1 cellular context compared by ENCODE assay signal in the genomic region with DNA sequence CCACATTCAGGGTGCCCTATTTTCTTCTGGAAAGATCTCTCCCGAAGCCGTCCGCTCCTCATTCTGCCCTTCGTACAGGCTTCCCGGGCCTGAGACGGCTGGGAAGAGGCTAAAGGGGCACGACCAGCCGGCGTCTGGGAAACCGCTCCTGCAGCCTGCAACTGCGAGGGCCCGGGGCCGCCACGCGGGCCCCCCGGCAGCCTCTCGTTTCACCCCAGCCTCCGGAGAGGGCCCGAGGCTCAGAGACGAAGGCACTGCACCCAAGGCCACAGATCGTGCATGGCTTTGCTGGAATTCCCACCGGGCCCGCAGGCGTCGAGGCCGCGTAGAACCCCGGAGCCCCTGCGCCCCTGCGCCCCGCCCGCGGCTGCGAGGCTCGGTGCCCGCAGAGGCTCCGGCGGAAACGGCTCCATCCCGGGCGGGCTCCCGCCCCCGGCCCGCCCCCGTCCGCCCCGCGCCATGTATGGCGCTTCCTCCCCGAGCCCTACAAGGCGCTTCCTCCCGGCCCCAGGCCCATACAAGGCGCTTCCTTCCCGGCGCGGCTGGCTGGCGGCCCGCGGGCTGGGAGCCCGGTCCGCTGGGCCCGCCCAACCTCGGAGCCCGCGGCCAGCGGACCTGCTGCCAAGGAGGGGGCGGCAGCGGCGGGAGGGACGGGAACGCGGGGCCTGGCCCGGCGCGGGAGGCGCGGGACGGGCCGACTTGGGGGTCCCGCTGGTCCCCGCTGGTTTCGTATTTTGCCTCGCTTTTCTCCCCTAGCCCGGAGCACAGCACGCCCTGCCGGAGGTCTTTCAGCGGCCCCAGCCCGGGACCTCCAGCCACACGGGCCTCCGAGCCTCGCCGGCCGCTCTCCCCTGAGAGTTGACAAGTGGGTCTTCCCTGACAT.
A peak's percentile ranks its signal among the peaks of the same experiment; 100 is the strongest.
TF ChIP-seq lines count a peak whose summit lies in the region.

No MANE protein-coding gene starts in this region.

TF ChIP-seq in HepG2, 621 proteins besides CTCF, POLR2A, EP300 and RAD21 (continued from another document and continues in another):
- TF ChIP-seq, protein P1, sequence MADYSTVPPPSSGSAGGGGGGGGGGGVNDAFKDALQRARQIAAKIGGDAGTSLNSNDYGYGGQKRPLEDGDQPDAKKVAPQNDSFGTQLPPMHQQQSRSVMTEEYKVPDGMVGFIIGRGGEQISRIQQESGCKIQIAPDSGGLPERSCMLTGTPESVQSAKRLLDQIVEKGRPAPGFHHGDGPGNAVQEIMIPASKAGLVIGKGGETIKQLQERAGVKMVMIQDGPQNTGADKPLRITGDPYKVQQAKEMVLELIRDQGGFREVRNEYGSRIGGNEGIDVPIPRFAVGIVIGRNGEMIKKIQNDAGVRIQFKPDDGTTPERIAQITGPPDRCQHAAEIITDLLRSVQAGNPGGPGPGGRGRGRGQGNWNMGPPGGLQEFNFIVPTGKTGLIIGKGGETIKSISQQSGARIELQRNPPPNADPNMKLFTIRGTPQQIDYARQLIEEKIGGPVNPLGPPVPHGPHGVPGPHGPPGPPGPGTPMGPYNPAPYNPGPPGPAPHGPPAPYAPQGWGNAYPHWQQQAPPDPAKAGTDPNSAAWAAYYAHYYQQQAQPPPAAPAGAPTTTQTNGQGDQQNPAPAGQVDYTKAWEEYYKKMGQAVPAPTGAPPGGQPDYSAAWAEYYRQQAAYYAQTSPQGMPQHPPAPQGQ (CRISPR knock-in tag; IDR thresholded peaks at IDR 0.05; ENCODE audit: borderline replicate concordance) = no peak
- TF ChIP-seq CCDC6 (CRISPR knock-in tag; IDR thresholded peaks at IDR 0.05) (no peak), ZFP36L1 (CRISPR knock-in tag; IDR thresholded peaks at IDR 0.05) (no peak), MLLT10 (CRISPR knock-in tag; IDR thresholded peaks at IDR 0.05) (no peak), ZNF138 (CRISPR knock-in tag; IDR thresholded peaks at IDR 0.05; ENCODE audit: low read depth) (no peak), TSC22D2 (CRISPR knock-in tag; IDR thresholded peaks at IDR 0.05; ENCODE audit: borderline replicate concordance) (no peak), IRF2 (CRISPR knock-in tag; IDR thresholded peaks at IDR 0.05) (no peak), MEF2D (CRISPR knock-in tag; IDR thresholded peaks at IDR 0.05) (no peak), SALL1 (CRISPR knock-in tag; IDR thresholded peaks at IDR 0.05) (peak; percentile 63; the same call in 1 of the 2 replicates), TEF (CRISPR knock-in tag; IDR thresholded peaks at IDR 0.05) (no peak; the same call in 1 of the 2 replicates), ZNF235 (CRISPR knock-in tag; IDR thresholded peaks at IDR 0.05; ENCODE audit: borderline replicate concordance) (peak; percentile 37; the same call in 1 of the 2 replicates), IKZF5 (CRISPR knock-in tag; IDR thresholded peaks at IDR 0.05) (peak; percentile 28; the same call in 1 of the 2 replicates), PCBP2 (optimal IDR thresholded peaks at IDR 0.05; ENCODE audit: low read depth, low read length, poor library complexity, severe bottlenecking) (no peak), ARID2 (CRISPR knock-in tag; IDR thresholded peaks at IDR 0.05; ENCODE audit: borderline replicate concordance) (peak; percentile 32), ZNF530 (CRISPR knock-in tag; IDR thresholded peaks at IDR 0.05; ENCODE audit: low read depth) (no peak), ZSCAN30 (CRISPR knock-in tag; IDR thresholded peaks at IDR 0.05) (no peak), FOXP1 (IDR thresholded peaks at IDR 0.05) (no peak), FOXP1 (CRISPR knock-in tag; IDR thresholded peaks at IDR 0.05) (no peak), BORCS8-MEF2B (CRISPR knock-in tag; IDR thresholded peaks at IDR 0.05) (no peak; the same call in 1 of the 2 replicates), ZNF703 (CRISPR knock-in tag; IDR thresholded peaks at IDR 0.05; ENCODE audit: borderline replicate concordance) (0 out of 2 replicates have a peak, but pooled peaks have one; percentile 40), ZBTB3 (CRISPR knock-in tag; IDR thresholded peaks at IDR 0.05; ENCODE audit: borderline replicate concordance, low read depth) (no peak), HOXA7 (CRISPR knock-in tag; IDR thresholded peaks at IDR 0.05) (no peak), RBM22 (optimal IDR thresholded peaks at IDR 0.05; ENCODE audit: low read length) (no peak), ZNF44 (CRISPR knock-in tag; IDR thresholded peaks at IDR 0.05) (no peak; the same call in 1 of the 2 replicates), ZBTB7A (CRISPR knock-in tag; IDR thresholded peaks at IDR 0.05) (no peak), ZNF816 (CRISPR knock-in tag; IDR thresholded peaks at IDR 0.05; ENCODE audit: borderline replicate concordance) (no peak), RXRB (CRISPR knock-in tag; IDR thresholded peaks at IDR 0.05; ENCODE audit: borderline replicate concordance) (no peak), CBFB (CRISPR knock-in tag; IDR thresholded peaks at IDR 0.05) (no peak), BCL6 (CRISPR knock-in tag; IDR thresholded peaks at IDR 0.05) (no peak), THAP11 (CRISPR knock-in tag; IDR thresholded peaks at IDR 0.05) (0 out of 2 replicates have a peak, but pooled peaks have one; percentile 26), MTF1 (CRISPR knock-in tag; IDR thresholded peaks at IDR 0.05) (peak; percentile 78; the same call in 1 of the 2 replicates), NFE2L2 (IDR thresholded peaks at IDR 0.05; ENCODE audit: low read length) (no peak), ESRRA (CRISPR knock-in tag; IDR thresholded peaks at IDR 0.05; ENCODE audit: low read depth) (no peak), SOX5 (CRISPR knock-in tag; IDR thresholded peaks at IDR 0.05; ENCODE audit: borderline replicate concordance) (no peak), ZNF317 (CRISPR knock-in tag; IDR thresholded peaks at IDR 0.05) (no peak), ZNF577 (CRISPR knock-in tag; IDR thresholded peaks at IDR 0.05; ENCODE audit: borderline replicate concordance, low read depth) (no peak), TCF7L2 (IDR thresholded peaks at IDR 0.05; ENCODE audit: low read depth, low read length) (no peak), ZNF792 (CRISPR knock-in tag; IDR thresholded peaks at IDR 0.05) (no peak), KDM1A (CRISPR knock-in tag; IDR thresholded peaks at IDR 0.05) (no peak), POLR2AphosphoS5 (IDR thresholded peaks at IDR 0.05; ENCODE audit: low read depth, low read length) (no peak), ZFY (CRISPR knock-in tag; IDR thresholded peaks at IDR 0.05) (peak; percentile 80)
- TF ChIP-seq, protein P2, sequence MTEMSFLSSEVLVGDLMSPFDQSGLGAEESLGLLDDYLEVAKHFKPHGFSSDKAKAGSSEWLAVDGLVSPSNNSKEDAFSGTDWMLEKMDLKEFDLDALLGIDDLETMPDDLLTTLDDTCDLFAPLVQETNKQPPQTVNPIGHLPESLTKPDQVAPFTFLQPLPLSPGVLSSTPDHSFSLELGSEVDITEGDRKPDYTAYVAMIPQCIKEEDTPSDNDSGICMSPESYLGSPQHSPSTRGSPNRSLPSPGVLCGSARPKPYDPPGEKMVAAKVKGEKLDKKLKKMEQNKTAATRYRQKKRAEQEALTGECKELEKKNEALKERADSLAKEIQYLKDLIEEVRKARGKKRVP (CRISPR knock-in tag; IDR thresholded peaks at IDR 0.05) = 0 out of 4 replicates have a peak, but pooled peaks of 1 of the 2 experiments have one; percentile 35
- TF ChIP-seq, protein P3, sequence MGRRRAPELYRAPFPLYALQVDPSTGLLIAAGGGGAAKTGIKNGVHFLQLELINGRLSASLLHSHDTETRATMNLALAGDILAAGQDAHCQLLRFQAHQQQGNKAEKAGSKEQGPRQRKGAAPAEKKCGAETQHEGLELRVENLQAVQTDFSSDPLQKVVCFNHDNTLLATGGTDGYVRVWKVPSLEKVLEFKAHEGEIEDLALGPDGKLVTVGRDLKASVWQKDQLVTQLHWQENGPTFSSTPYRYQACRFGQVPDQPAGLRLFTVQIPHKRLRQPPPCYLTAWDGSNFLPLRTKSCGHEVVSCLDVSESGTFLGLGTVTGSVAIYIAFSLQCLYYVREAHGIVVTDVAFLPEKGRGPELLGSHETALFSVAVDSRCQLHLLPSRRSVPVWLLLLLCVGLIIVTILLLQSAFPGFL (CRISPR knock-in tag; IDR thresholded peaks at IDR 0.05) = no peak
- TF ChIP-seq, protein P4, sequence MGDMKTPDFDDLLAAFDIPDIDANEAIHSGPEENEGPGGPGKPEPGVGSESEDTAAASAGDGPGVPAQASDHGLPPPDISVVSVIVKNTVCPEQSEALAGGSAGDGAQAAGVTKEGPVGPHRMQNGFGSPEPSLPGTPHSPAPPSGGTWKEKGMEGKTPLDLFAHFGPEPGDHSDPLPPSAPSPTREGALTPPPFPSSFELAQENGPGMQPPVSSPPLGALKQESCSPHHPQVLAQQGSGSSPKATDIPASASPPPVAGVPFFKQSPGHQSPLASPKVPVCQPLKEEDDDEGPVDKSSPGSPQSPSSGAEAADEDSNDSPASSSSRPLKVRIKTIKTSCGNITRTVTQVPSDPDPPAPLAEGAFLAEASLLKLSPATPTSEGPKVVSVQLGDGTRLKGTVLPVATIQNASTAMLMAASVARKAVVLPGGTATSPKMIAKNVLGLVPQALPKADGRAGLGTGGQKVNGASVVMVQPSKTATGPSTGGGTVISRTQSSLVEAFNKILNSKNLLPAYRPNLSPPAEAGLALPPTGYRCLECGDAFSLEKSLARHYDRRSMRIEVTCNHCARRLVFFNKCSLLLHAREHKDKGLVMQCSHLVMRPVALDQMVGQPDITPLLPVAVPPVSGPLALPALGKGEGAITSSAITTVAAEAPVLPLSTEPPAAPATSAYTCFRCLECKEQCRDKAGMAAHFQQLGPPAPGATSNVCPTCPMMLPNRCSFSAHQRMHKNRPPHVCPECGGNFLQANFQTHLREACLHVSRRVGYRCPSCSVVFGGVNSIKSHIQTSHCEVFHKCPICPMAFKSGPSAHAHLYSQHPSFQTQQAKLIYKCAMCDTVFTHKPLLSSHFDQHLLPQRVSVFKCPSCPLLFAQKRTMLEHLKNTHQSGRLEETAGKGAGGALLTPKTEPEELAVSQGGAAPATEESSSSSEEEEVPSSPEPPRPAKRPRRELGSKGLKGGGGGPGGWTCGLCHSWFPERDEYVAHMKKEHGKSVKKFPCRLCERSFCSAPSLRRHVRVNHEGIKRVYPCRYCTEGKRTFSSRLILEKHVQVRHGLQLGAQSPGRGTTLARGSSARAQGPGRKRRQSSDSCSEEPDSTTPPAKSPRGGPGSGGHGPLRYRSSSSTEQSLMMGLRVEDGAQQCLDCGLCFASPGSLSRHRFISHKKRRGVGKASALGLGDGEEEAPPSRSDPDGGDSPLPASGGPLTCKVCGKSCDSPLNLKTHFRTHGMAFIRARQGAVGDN (CRISPR knock-in tag; IDR thresholded peaks at IDR 0.05) = peak; percentile 89
- TF ChIP-seq, protein P5, sequence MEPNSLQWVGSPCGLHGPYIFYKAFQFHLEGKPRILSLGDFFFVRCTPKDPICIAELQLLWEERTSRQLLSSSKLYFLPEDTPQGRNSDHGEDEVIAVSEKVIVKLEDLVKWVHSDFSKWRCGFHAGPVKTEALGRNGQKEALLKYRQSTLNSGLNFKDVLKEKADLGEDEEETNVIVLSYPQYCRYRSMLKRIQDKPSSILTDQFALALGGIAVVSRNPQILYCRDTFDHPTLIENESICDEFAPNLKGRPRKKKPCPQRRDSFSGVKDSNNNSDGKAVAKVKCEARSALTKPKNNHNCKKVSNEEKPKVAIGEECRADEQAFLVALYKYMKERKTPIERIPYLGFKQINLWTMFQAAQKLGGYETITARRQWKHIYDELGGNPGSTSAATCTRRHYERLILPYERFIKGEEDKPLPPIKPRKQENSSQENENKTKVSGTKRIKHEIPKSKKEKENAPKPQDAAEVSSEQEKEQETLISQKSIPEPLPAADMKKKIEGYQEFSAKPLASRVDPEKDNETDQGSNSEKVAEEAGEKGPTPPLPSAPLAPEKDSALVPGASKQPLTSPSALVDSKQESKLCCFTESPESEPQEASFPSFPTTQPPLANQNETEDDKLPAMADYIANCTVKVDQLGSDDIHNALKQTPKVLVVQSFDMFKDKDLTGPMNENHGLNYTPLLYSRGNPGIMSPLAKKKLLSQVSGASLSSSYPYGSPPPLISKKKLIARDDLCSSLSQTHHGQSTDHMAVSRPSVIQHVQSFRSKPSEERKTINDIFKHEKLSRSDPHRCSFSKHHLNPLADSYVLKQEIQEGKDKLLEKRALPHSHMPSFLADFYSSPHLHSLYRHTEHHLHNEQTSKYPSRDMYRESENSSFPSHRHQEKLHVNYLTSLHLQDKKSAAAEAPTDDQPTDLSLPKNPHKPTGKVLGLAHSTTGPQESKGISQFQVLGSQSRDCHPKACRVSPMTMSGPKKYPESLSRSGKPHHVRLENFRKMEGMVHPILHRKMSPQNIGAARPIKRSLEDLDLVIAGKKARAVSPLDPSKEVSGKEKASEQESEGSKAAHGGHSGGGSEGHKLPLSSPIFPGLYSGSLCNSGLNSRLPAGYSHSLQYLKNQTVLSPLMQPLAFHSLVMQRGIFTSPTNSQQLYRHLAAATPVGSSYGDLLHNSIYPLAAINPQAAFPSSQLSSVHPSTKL (CRISPR knock-in tag; IDR thresholded peaks at IDR 0.05) = no peak
- TF ChIP-seq, protein P6, sequence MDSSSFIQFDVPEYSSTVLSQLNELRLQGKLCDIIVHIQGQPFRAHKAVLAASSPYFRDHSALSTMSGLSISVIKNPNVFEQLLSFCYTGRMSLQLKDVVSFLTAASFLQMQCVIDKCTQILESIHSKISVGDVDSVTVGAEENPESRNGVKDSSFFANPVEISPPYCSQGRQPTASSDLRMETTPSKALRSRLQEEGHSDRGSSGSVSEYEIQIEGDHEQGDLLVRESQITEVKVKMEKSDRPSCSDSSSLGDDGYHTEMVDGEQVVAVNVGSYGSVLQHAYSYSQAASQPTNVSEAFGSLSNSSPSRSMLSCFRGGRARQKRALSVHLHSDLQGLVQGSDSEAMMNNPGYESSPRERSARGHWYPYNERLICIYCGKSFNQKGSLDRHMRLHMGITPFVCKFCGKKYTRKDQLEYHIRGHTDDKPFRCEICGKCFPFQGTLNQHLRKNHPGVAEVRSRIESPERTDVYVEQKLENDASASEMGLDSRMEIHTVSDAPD (CRISPR knock-in tag; IDR thresholded peaks at IDR 0.05) = no peak
- TF ChIP-seq, protein P7, sequence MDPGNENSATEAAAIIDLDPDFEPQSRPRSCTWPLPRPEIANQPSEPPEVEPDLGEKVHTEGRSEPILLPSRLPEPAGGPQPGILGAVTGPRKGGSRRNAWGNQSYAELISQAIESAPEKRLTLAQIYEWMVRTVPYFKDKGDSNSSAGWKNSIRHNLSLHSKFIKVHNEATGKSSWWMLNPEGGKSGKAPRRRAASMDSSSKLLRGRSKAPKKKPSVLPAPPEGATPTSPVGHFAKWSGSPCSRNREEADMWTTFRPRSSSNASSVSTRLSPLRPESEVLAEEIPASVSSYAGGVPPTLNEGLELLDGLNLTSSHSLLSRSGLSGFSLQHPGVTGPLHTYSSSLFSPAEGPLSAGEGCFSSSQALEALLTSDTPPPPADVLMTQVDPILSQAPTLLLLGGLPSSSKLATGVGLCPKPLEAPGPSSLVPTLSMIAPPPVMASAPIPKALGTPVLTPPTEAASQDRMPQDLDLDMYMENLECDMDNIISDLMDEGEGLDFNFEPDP (CRISPR knock-in tag; conservative IDR thresholded peaks at IDR 0.05) = 0 out of 2 replicates have a peak, but pooled peaks have one; percentile 66
